In the genomic region with DNA sequence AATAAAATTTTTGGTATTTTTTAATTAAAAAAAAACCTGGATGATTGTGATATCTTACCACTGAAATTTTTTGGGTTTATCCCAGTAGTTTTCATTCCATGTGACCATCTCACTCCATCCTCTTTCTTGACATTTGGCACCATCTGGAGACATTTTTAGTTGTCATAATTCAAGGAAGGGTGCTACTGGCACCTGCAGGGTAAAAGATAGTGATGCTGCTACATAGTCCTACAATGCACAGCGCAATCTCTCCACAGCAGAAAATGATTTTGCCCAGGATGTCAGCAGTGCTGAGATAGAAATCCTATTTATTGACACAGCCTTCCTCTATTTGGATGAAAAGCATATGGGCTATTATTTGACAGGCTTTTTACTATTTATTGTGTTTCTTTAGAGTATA, we compare ENCODE assay signal across 20 cellular contexts.
DNase-seq lines count a peak whose midpoint lies in the region; ATAC-seq, FAIRE-seq and TF ChIP-seq lines count a peak whose summit lies in the region.
"Had no signal": no experiment of that assay in that cellular context is flagged by ENCODE, and none has a peak within 500 bp of the region (broad histone marks: within the 10 kb centered on the region; RNA-seq: fewer than 3 reads in every experiment).

No MANE protein-coding gene starts in this region.

- H3K36me3 ChIP-seq in GM23338 (ENCODE audit: insufficient read depth) (peaks cover 6% of the 10 kb centered on the region), PC-3 (ENCODE audit: low read depth, low read length) (peaks cover 6% of the 10 kb centered on the region; the same call in 1 of the 2 replicates), endodermal cell (ENCODE audit: control insufficient read depth, insufficient read depth, low read length) (peaks cover 24% of the 10 kb centered on the region)

- no peak overlapping the region for H3K9ac ChIP-seq in PC-3 (ENCODE audit: low read length)
- no peak overlapping the region for H3K9ac ChIP-seq in endodermal cell (ENCODE audit: extremely low read depth, low read length, poor library complexity, severe bottlenecking)

- no peak for FAIRE-seq in D721Med (lab: Jason Lieb, UNC)

- H4K20me1 ChIP-seq in GM23338 (replicated peaks; ENCODE audit: insufficient read depth) (no peaks in the 10 kb centered on the region), PC-3 (ENCODE audit: low read length) (no peaks in the 10 kb centered on the region)

- peaks cover 6% of the 10 kb centered on the region for H3K27me3 Mint-ChIP-seq in GM23338 (ENCODE audit: insufficient read depth, low read depth, poor library complexity)
- H3K27me3 Mint-ChIP-seq in endodermal cell (ENCODE audit: insufficient read depth): no peaks in the 10 kb centered on the region
- H3K27me3 Mint-ChIP-seq: CD4-positive, CD25-positive, alpha-beta regulatory T cell had no signal

- H3K36me3 Mint-ChIP-seq in GM23338 (ENCODE audit: low read depth) (peaks cover 63% of the 10 kb centered on the region), endodermal cell (ENCODE audit: low read depth) (peaks cover 31% of the 10 kb centered on the region)

- CTCF ChIA-PET in PC-3 (lab: Charles Lee): no interaction called here

- H3K9me3 Mint-ChIP-seq in GM23338 (peaks cover 9% of the 10 kb centered on the region; the same call in 2 of the 3 replicates), endodermal cell (no peaks in the 10 kb centered on the region)
- H3K9me3 Mint-ChIP-seq: CD4-positive, CD25-positive, alpha-beta regulatory T cell had no signal

- intact Hi-C loops in PC-3 (cut with micrococcal nuclease): no loop called here

- peaks cover 34% of the 10 kb centered on the region for H3K4me1 Mint-ChIP-seq in GM23338
- H3K4me1 Mint-ChIP-seq in endodermal cell: peaks cover 12% of the 10 kb centered on the region

- H3K4me2 ChIP-seq in GM23338 (no peak overlapping the region), PC-3 (ENCODE audit: low read length) (no peak overlapping the region)

- ATAC-seq in GM23338 (no peak), PC-3 (no peak)
- ATAC-seq: Right ventricle myocardium inferior had no signal

- POLR2A ChIA-PET in PC-3 (lab: Charles Lee; ENCODE audit: unreplicated experiment): no interaction called here

- H2AFZ ChIP-seq in GM23338 (no peak overlapping the region), PC-3 (ENCODE audit: low read length) (no peak overlapping the region)

- no peaks in the 10 kb centered on the region for H3K9me3 ChIP-seq in PC-3 (ENCODE audit: low read length)
- peaks cover 14% of the 10 kb centered on the region for H3K9me3 ChIP-seq in endodermal cell (ENCODE audit: control insufficient read depth, low read length)
- H3K9me3 ChIP-seq: MG63 had no signal

- H3K4me3 ChIP-seq in GM23338: no peak overlapping the region
- H3K4me3 ChIP-seq in PC-3 (ENCODE audit: low read length): no peak overlapping the region
- H3K4me3 ChIP-seq in endodermal cell (ENCODE audit: low read length): no peak overlapping the region
- H3K4me3 ChIP-seq: MG63, SK-N-MC had no signal

- H3K27me3 ChIP-seq in GM23338 (ENCODE audit: insufficient read depth) (no peaks in the 10 kb centered on the region), PC-3 (ENCODE audit: low read length) (no peaks in the 10 kb centered on the region), endodermal cell (ENCODE audit: control insufficient read depth, insufficient read depth, low read length, poor library complexity, severe bottlenecking) (no peaks in the 10 kb centered on the region)
- H3K27me3 ChIP-seq: MG63 had no signal

- no peak overlapping the region for H3K4me3 Mint-ChIP-seq in GM23338
- no peak overlapping the region for H3K4me3 Mint-ChIP-seq in endodermal cell
- H3K4me3 Mint-ChIP-seq: CD4-positive, CD25-positive, alpha-beta regulatory T cell; H9 had no signal

- peak; percentile 6 for TF ChIP-seq CTCF in D721Med (IDR thresholded peaks at IDR 0.05; ENCODE audit: insufficient read depth, missing control alignments)
- TF ChIP-seq CTCF in GM23338 (conservative IDR thresholded peaks at IDR 0.05; ENCODE audit: low read depth in 2 of 2): no peak
- 0 out of 2 replicates have a peak, but pooled peaks have one; percentile 12 for TF ChIP-seq CTCF in PC-3 (conservative IDR thresholded peaks at IDR 0.05; ENCODE audit: low read depth, low read length)
- peak; percentile 22 for TF ChIP-seq CTCF in endodermal cell (conservative IDR thresholded peaks at IDR 0.05)

- peaks cover 39% of the 10 kb centered on the region for H3K4me1 ChIP-seq in GM23338 (ENCODE audit: insufficient read depth)
- no peaks in the 10 kb centered on the region for H3K4me1 ChIP-seq in PC-3 (ENCODE audit: insufficient read depth, low read length)
- H3K4me1 ChIP-seq in endodermal cell (ENCODE audit: control insufficient read depth, insufficient read depth, low read length): no peaks in the 10 kb centered on the region

- H3K9me2 ChIP-seq in GM23338 (ENCODE audit: insufficient read depth) (no peaks in the 10 kb centered on the region), PC-3 (replicated peaks; ENCODE audit: low read length) (no peaks in the 10 kb centered on the region)

- peak overlapping the region; percentile 7; the same call in 1 of the 2 replicates for H3K27ac ChIP-seq in GM23338 (ENCODE audit: low read depth)
- no peak overlapping the region for H3K27ac ChIP-seq in PC-3 (ENCODE audit: low read length)
- H3K27ac ChIP-seq in endodermal cell (ENCODE audit: low read depth, low read length): no peak overlapping the region
- H3K27ac ChIP-seq: SK-N-MC had no signal

- WGBS in endodermal cell (ENCODE audit: insufficient coverage in 1 of 2, insufficient read length in 1 of 2), 2 experiments: 100% methylated on average over 1 of the region's 1 CpG; no CpG with 5 or more reads in 1 of the 2 experiments

- H3F3A ChIP-seq in GM23338 (replicated peaks; ENCODE audit: low read depth) (no peaks in the 10 kb centered on the region), PC-3 (ENCODE audit: low read length, unreplicated experiment) (no peaks in the 10 kb centered on the region)

- DNase-seq in D721Med (ENCODE audit: insufficient read length, low spot score) (no peak), GM23338 (ENCODE audit: low spot score) (no peak), PC-3 (no peak), endodermal cell (no peak), NCI-H2107 (lab: John Stamatoyannopoulos, UW) (no peak), H4 (ENCODE audit: low spot score) (no peak), HuH-7 (ENCODE audit: low spot score) (no peak)
- DNase-seq: ACHN; Calu3; CD4-positive, CD25-positive, alpha-beta regulatory T cell; H9; KBM-7; MG63; NCI-H1092 treated with DMSO at 0.1 percent for 48 hours; NCI-H187; NCI-H2227 treated with DMSO at 0.1 percent for 48 hours; NCI-H524 treated with DMSO at 0.1 percent for 48 hours; NK-92 treated with Interleukin-12 subunit alpha and Interleukin-12 subunit beta, amount 100 ng/mL, for 24 hours had no signal

- H3K79me2 ChIP-seq in GM23338 (replicated peaks; ENCODE audit: insufficient read depth) (peaks cover 100% of the 10 kb centered on the region), PC-3 (ENCODE audit: low read length) (0 out of 2 replicates have a peak, but pooled peaks cover 4% of the 10 kb centered on the region)

- no TSS peak for BruUV-seq in PC-3 (replicated peaks; lab: Mats Ljungman, UMichigan)

- H3K27ac Mint-ChIP-seq in GM23338 (no peak overlapping the region), endodermal cell (no peak overlapping the region)
- H3K27ac Mint-ChIP-seq: CD4-positive, CD25-positive, alpha-beta regulatory T cell had no signal

TF ChIP-seq in GM23338, 12 proteins besides CTCF, POLR2A, EP300 and RAD21 (continues in another document):
- no peak for TF ChIP-seq JUNB (IDR thresholded peaks at IDR 0.05; ENCODE audit: unreplicated experiment)
- TF ChIP-seq, protein P1, sequence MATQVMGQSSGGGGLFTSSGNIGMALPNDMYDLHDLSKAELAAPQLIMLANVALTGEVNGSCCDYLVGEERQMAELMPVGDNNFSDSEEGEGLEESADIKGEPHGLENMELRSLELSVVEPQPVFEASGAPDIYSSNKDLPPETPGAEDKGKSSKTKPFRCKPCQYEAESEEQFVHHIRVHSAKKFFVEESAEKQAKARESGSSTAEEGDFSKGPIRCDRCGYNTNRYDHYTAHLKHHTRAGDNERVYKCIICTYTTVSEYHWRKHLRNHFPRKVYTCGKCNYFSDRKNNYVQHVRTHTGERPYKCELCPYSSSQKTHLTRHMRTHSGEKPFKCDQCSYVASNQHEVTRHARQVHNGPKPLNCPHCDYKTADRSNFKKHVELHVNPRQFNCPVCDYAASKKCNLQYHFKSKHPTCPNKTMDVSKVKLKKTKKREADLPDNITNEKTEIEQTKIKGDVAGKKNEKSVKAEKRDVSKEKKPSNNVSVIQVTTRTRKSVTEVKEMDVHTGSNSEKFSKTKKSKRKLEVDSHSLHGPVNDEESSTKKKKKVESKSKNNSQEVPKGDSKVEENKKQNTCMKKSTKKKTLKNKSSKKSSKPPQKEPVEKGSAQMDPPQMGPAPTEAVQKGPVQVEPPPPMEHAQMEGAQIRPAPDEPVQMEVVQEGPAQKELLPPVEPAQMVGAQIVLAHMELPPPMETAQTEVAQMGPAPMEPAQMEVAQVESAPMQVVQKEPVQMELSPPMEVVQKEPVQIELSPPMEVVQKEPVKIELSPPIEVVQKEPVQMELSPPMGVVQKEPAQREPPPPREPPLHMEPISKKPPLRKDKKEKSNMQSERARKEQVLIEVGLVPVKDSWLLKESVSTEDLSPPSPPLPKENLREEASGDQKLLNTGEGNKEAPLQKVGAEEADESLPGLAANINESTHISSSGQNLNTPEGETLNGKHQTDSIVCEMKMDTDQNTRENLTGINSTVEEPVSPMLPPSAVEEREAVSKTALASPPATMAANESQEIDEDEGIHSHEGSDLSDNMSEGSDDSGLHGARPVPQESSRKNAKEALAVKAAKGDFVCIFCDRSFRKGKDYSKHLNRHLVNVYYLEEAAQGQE (IDR thresholded peaks at IDR 0.05; ENCODE audit: unreplicated experiment): no peak
- TF ChIP-seq EZH2phosphoT487 (IDR thresholded peaks at IDR 0.05; ENCODE audit: unreplicated experiment): no peak
- no peak for TF ChIP-seq STAT1 (IDR thresholded peaks at IDR 0.05; ENCODE audit: unreplicated experiment)
- TF ChIP-seq NANOG (IDR thresholded peaks at IDR 0.05; ENCODE audit: borderline replicate concordance): no peak
- no peak for TF ChIP-seq CREB1 (CRISPR knock-in tag; IDR thresholded peaks at IDR 0.05; ENCODE audit: low read depth)
- TF ChIP-seq EZH2 (IDR thresholded peaks at IDR 0.05; ENCODE audit: low read depth, unreplicated experiment): no peak
- TF ChIP-seq, protein P2, sequence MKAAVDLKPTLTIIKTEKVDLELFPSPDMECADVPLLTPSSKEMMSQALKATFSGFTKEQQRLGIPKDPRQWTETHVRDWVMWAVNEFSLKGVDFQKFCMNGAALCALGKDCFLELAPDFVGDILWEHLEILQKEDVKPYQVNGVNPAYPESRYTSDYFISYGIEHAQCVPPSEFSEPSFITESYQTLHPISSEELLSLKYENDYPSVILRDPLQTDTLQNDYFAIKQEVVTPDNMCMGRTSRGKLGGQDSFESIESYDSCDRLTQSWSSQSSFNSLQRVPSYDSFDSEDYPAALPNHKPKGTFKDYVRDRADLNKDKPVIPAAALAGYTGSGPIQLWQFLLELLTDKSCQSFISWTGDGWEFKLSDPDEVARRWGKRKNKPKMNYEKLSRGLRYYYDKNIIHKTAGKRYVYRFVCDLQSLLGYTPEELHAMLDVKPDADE (IDR thresholded peaks at IDR 0.05): no peak
- no peak for TF ChIP-seq ZNF331 (CRISPR knock-in tag; IDR thresholded peaks at IDR 0.05; ENCODE audit: low read depth)
- no peak for TF ChIP-seq POLR2AphosphoS5 (IDR thresholded peaks at IDR 0.05; ENCODE audit: low read depth)

Comparison
In these comparisons a context has a peak if more than half of its experiments do, and no peak if none do; other contexts are left out.
1. CTCF ChIP-seq: peak in D721Med (single experiment), PC-3 (single experiment) and endodermal cell (single experiment); none in GM23338 (0 of 2).